2 cellular contexts compared by ENCODE assay signal in genomic region chr3:79040701-79041100, GRCh38.
TF ChIP-seq lines count a peak whose summit lies in the region.

No MANE protein-coding gene starts in this region.

TF ChIP-seq in H1, 55 proteins besides CTCF, POLR2A, EP300 and RAD21:
- TF ChIP-seq SIX5 (IDR thresholded peaks at IDR 0.05; ENCODE audit: low read depth, low read length) (no peak), MAFK (IDR thresholded peaks at IDR 0.05; ENCODE audit: low read depth, low read length) (no peak), CHD2 (IDR thresholded peaks at IDR 0.05; ENCODE audit: low read length) (no peak), YY1 (IDR thresholded peaks at IDR 0.05; ENCODE audit: low read depth, low read length) (no peak), KDM1A (IDR thresholded peaks at IDR 0.05; ENCODE audit: borderline replicate concordance, low read length) (no peak), SUZ12 (IDR thresholded peaks at IDR 0.05; ENCODE audit: low read length) (no peak), SP4 (IDR thresholded peaks at IDR 0.05; ENCODE audit: low read length) (no peak), TCF12 (IDR thresholded peaks at IDR 0.05; ENCODE audit: low read depth, low read length) (no peak), GABPA (IDR thresholded peaks at IDR 0.05; ENCODE audit: borderline replicate concordance, insufficient read depth, low read length) (no peak), BRCA1 (IDR thresholded peaks at IDR 0.05; ENCODE audit: low read depth, low read length) (no peak), GTF2F1 (IDR thresholded peaks at IDR 0.05; ENCODE audit: borderline replicate concordance, low read depth, low read length) (no peak), RNF2 (IDR thresholded peaks at IDR 0.05; ENCODE audit: borderline replicate concordance, low read depth, low read length, missing control alignments, poor library complexity, severe bottlenecking) (no peak), TAF1 (IDR thresholded peaks at IDR 0.05; ENCODE audit: low read depth, low read length) (no peak), NANOG (IDR thresholded peaks at IDR 0.05; ENCODE audit: insufficient read depth, low read depth, low read length, poor library complexity, severe bottlenecking) (no peak), USF2 (IDR thresholded peaks at IDR 0.05; ENCODE audit: low read length) (no peak), TEAD4 (IDR thresholded peaks at IDR 0.05; ENCODE audit: low read depth, low read length) (no peak)

TF ChIP-seq in HepG2, 621 proteins besides CTCF, POLR2A, EP300 and RAD21:
- TF ChIP-seq, protein P1, sequence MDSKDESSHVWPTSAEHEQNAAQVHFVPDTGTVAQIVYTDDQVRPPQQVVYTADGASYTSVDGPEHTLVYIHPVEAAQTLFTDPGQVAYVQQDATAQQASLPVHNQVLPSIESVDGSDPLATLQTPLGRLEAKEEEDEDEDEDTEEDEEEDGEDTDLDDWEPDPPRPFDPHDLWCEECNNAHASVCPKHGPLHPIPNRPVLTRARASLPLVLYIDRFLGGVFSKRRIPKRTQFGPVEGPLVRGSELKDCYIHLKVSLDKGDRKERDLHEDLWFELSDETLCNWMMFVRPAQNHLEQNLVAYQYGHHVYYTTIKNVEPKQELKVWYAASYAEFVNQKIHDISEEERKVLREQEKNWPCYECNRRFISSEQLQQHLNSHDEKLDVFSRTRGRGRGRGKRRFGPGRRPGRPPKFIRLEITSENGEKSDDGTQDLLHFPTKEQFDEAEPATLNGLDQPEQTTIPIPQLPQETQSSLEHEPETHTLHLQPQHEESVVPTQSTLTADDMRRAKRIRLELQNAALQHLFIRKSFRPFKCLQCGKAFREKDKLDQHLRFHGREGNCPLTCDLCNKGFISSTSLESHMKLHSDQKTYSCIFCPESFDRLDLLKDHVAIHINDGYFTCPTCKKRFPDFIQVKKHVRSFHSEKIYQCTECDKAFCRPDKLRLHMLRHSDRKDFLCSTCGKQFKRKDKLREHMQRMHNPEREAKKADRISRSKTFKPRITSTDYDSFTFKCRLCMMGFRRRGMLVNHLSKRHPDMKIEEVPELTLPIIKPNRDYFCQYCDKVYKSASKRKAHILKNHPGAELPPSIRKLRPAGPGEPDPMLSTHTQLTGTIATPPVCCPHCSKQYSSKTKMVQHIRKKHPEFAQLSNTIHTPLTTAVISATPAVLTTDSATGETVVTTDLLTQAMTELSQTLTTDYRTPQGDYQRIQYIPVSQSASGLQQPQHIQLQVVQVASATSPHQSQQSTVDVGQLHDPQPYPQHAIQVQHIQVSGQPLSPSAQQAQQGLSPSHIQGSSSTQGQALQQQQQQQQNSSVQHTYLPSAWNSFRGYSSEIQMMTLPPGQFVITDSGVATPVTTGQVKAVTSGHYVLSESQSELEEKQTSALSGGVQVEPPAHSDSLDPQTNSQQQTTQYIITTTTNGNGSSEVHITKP (CRISPR knock-in tag; IDR thresholded peaks at IDR 0.05; ENCODE audit: low read depth): no peak
- TF ChIP-seq GTF2F1 (IDR thresholded peaks at IDR 0.05; ENCODE audit: low read length) (no peak), THAP8 (CRISPR knock-in tag; IDR thresholded peaks at IDR 0.05; ENCODE audit: borderline replicate concordance) (no peak), SP5 (CRISPR knock-in tag; IDR thresholded peaks at IDR 0.05; ENCODE audit: borderline replicate concordance, low read depth) (no peak), ERF (CRISPR knock-in tag; IDR thresholded peaks at IDR 0.05) (no peak), MIER2 (CRISPR knock-in tag; IDR thresholded peaks at IDR 0.05) (no peak), PCBP1 (IDR thresholded peaks at IDR 0.05; ENCODE audit: borderline replicate concordance, low read depth, low read length) (no peak), TMF1 (CRISPR knock-in tag; IDR thresholded peaks at IDR 0.05; ENCODE audit: low read depth) (no peak), ATF6 (CRISPR knock-in tag; conservative IDR thresholded peaks at IDR 0.05) (no peak), BRCA1 (CRISPR knock-in tag; IDR thresholded peaks at IDR 0.05) (no peak)
- TF ChIP-seq, protein P2, sequence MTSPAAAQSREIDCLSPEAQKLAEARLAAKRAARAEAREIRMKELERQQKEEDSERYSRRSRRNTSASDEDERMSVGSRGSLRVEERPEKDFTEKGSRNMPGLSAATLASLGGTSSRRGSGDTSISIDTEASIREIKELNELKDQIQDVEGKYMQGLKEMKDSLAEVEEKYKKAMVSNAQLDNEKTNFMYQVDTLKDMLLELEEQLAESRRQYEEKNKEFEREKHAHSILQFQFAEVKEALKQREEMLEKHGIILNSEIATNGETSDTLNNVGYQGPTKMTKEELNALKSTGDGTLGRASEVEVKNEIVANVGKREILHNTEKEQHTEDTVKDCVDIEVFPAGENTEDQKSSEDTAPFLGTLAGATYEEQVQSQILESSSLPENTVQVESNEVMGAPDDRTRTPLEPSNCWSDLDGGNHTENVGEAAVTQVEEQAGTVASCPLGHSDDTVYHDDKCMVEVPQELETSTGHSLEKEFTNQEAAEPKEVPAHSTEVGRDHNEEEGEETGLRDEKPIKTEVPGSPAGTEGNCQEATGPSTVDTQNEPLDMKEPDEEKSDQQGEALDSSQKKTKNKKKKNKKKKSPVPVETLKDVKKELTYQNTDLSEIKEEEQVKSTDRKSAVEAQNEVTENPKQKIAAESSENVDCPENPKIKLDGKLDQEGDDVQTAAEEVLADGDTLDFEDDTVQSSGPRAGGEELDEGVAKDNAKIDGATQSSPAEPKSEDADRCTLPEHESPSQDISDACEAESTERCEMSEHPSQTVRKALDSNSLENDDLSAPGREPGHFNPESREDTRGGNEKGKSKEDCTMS (CRISPR knock-in tag; conservative IDR thresholded peaks at IDR 0.05): no peak
